In genomic region chr9:378263-378662, GRCh38 we compare ENCODE assay signal across 25 cellular contexts.
A peak's percentile ranks its signal among the peaks of the same experiment; 100 is the strongest.
DNase-seq lines count a peak whose midpoint lies in the region; ATAC-seq and TF ChIP-seq lines count a peak whose summit lies in the region.
"Had no signal": no experiment of that assay in that cellular context is flagged by ENCODE, and none has a peak within 500 bp of the region (broad histone marks: within the 10 kb centered on the region; RNA-seq: fewer than 3 reads in every experiment).

No MANE protein-coding gene starts in this region.

- H3K4me1 Mint-ChIP-seq in activated naive CD4-positive, alpha-beta T cell treated with anti-CD3 and anti-CD28 coated beads, Interleukin-2, amount 50 U/mL, for 24 hours: peaks cover 12% of the 10 kb centered on the region
- H3K4me1 Mint-ChIP-seq in activated T-helper 2 cell treated with anti-CD3 and anti-CD28 coated beads, Interferon-gamma antibody, Interleukin-2, Interleukin-4, amounts not matched to agents 10 μg/mL and 5 μg/mL and 100 μg/mL, durations not matched to agents 14 hours and 24 hours and 36 hours (ENCODE audit: low read depth): peaks cover 14% of the 10 kb centered on the region
- H3K4me1 Mint-ChIP-seq in natural killer cell: peaks cover 7 to 14% of the 10 kb centered on the region in 2 donors
- H3K4me1 Mint-ChIP-seq in stimulated activated naive CD8-positive, alpha-beta T cell treated with anti-CD3 and anti-CD28 coated beads, Interleukin-15, amount 100 ng/mL, for 72 hours: no peaks in the 10 kb centered on the region

- H3K27me3 Mint-ChIP-seq in activated naive CD4-positive, alpha-beta T cell treated with anti-CD3 and anti-CD28 coated beads, Interleukin-2, amount 50 U/mL, for 24 hours: no peaks in the 10 kb centered on the region
- no peaks in the 10 kb centered on the region for H3K27me3 Mint-ChIP-seq in activated T-helper 2 cell treated with anti-CD3 and anti-CD28 coated beads, Interferon-gamma antibody, Interleukin-2, Interleukin-4, amounts not matched to agents 10 μg/mL and 5 μg/mL and 100 μg/mL, durations not matched to agents 14 hours and 24 hours and 36 hours (ENCODE audit: low read depth)
- no peaks in the 10 kb centered on the region for H3K27me3 Mint-ChIP-seq in natural killer cell (ENCODE audit: low read depth in 2 of 2)
- no peaks in the 10 kb centered on the region for H3K27me3 Mint-ChIP-seq in stimulated activated naive CD8-positive, alpha-beta T cell treated with anti-CD3 and anti-CD28 coated beads, Interleukin-15, amount 100 ng/mL, for 72 hours

- peaks cover 4% of the 10 kb centered on the region for H3K27me3 ChIP-seq in foreskin keratinocyte
- H3K27me3 ChIP-seq: ascending aorta, neutrophil had no signal

- TF ChIP-seq CTCF in natural killer cell (IDR thresholded peaks at IDR 0.05) (no peak), foreskin keratinocyte (conservative IDR thresholded peaks at IDR 0.05) (no peak)

- H3K4me1 ChIP-seq in foreskin keratinocyte: no peaks in the 10 kb centered on the region
- H3K4me1 ChIP-seq: ascending aorta, prostate gland had no signal

- intact Hi-C loops in activated T-helper 2 cell treated with anti-CD3 and anti-CD28 coated beads, Interferon-gamma antibody, Interleukin-2, Interleukin-4, amounts not matched to agents 10 μg/mL and 5 μg/mL and 100 μg/mL, durations not matched to agents 14 hours and 24 hours and 36 hours (cut with micrococcal nuclease): no loop called here
- intact Hi-C loops in natural killer cell (cut with micrococcal nuclease): no loop called here

- no peaks in the 10 kb centered on the region for H3K9me3 Mint-ChIP-seq in activated naive CD4-positive, alpha-beta T cell treated with anti-CD3 and anti-CD28 coated beads, Interleukin-2, amount 50 U/mL, for 24 hours
- no peaks in the 10 kb centered on the region for H3K9me3 Mint-ChIP-seq in activated T-helper 2 cell treated with anti-CD3 and anti-CD28 coated beads, Interferon-gamma antibody, Interleukin-2, Interleukin-4, amounts not matched to agents 10 μg/mL and 5 μg/mL and 100 μg/mL, durations not matched to agents 14 hours and 24 hours and 36 hours
- H3K9me3 Mint-ChIP-seq in natural killer cell: no peaks in the 10 kb centered on the region
- H3K9me3 Mint-ChIP-seq in stimulated activated naive CD8-positive, alpha-beta T cell treated with anti-CD3 and anti-CD28 coated beads, Interleukin-15, amount 100 ng/mL, for 72 hours: no peaks in the 10 kb centered on the region

- no peak for DNase-seq in activated naive CD4-positive, alpha-beta T cell (lab: John Stamatoyannopoulos, UW)
- peak; percentile 10 for DNase-seq in activated T-helper 2 cell treated with anti-CD3 and anti-CD28 coated beads, Interferon-gamma antibody, Interleukin-2, Interleukin-4, amounts not matched to agents 10 μg/mL and 5 μg/mL and 100 μg/mL, durations not matched to agents 14 hours and 24 hours and 36 hours (ENCODE audit: low spot score)
- DNase-seq in natural killer cell: no peak
- no peak for DNase-seq in foreskin keratinocyte
- DNase-seq in NCI-H774 (lab: John Stamatoyannopoulos, UW): no peak
- DNase-seq in stimulated activated naive CD8-positive, alpha-beta T cell treated with anti-CD3 and anti-CD28 coated beads, Interleukin-15, amount 100 ng/mL, for 72 hours: no peak
- DNase-seq: activated gamma-delta T cell treated with Interleukin-2 at 50 U/mL for 16 hours; C1 segment of cervical spinal cord; caudate nucleus; NCI-H1105 treated with DMSO at 0.1 percent for 48 hours; NCI-H2029 treated with DMSO at 0.1 percent for 48 hours; NCI-H345; NCI-H82; stimulated activated CD4-positive, alpha-beta T cell treated with anti-CD3 and anti-CD28 coated beads, Interleukin-15, amount 100 ng/mL, for 24 hours; T-helper 9 cell; trophoblast cell had no signal

- ATAC-seq in natural killer cell: peak; percentile 43 to 54 (median 49)
- no peak for ATAC-seq in foreskin keratinocyte
- no peak for ATAC-seq in stimulated activated naive CD8-positive, alpha-beta T cell treated with anti-CD3 and anti-CD28 coated beads, Interleukin-15, amount 100 ng/mL, for 72 hours
- ATAC-seq: activated CD4-positive, CD25-positive, alpha-beta regulatory T cell treated with anti-CD3 and anti-CD28 coated beads, Interleukin-2, amount 50 U/mL, for 24 hours; HCT116; SK-N-SH treated with all-trans-retinoic acid at 6 μM for 48 hours had no signal

- H3K36me3 Mint-ChIP-seq in activated naive CD4-positive, alpha-beta T cell treated with anti-CD3 and anti-CD28 coated beads, Interleukin-2, amount 50 U/mL, for 24 hours: peaks cover 21% of the 10 kb centered on the region
- peaks cover 77% of the 10 kb centered on the region for H3K36me3 Mint-ChIP-seq in activated T-helper 2 cell treated with anti-CD3 and anti-CD28 coated beads, Interferon-gamma antibody, Interleukin-2, Interleukin-4, amounts not matched to agents 10 μg/mL and 5 μg/mL and 100 μg/mL, durations not matched to agents 14 hours and 24 hours and 36 hours (ENCODE audit: low read depth)
- H3K36me3 Mint-ChIP-seq in natural killer cell: peaks cover 25% of the 10 kb centered on the region

- peak overlapping the region; percentile 48 for H3K27ac Mint-ChIP-seq in activated naive CD4-positive, alpha-beta T cell treated with anti-CD3 and anti-CD28 coated beads, Interleukin-2, amount 50 U/mL, for 24 hours
- peak overlapping the region; percentile 46 for H3K27ac Mint-ChIP-seq in activated T-helper 2 cell treated with anti-CD3 and anti-CD28 coated beads, Interferon-gamma antibody, Interleukin-2, Interleukin-4, amounts not matched to agents 10 μg/mL and 5 μg/mL and 100 μg/mL, durations not matched to agents 14 hours and 24 hours and 36 hours
- H3K27ac Mint-ChIP-seq in natural killer cell: peak overlapping the region; percentile 50 to 61
- peak overlapping the region in 1 of 2 donors; percentile 13 for H3K27ac Mint-ChIP-seq in stimulated activated naive CD8-positive, alpha-beta T cell treated with anti-CD3 and anti-CD28 coated beads, Interleukin-15, amount 100 ng/mL, for 72 hours

- H3K9me3 ChIP-seq in KOPT-K1 (ENCODE audit: insufficient read depth, low read length, poor library complexity, severe bottlenecking): no peaks in the 10 kb centered on the region
- H3K9me3 ChIP-seq: ascending aorta, prostate gland had no signal

- no peak overlapping the region for H3K4me3 Mint-ChIP-seq in activated naive CD4-positive, alpha-beta T cell treated with anti-CD3 and anti-CD28 coated beads, Interleukin-2, amount 50 U/mL, for 24 hours
- no peak overlapping the region for H3K4me3 Mint-ChIP-seq in activated T-helper 2 cell treated with anti-CD3 and anti-CD28 coated beads, Interferon-gamma antibody, Interleukin-2, Interleukin-4, amounts not matched to agents 10 μg/mL and 5 μg/mL and 100 μg/mL, durations not matched to agents 14 hours and 24 hours and 36 hours (ENCODE audit: low read depth)
- H3K4me3 Mint-ChIP-seq in natural killer cell: no peak overlapping the region
- H3K4me3 Mint-ChIP-seq in stimulated activated naive CD8-positive, alpha-beta T cell treated with anti-CD3 and anti-CD28 coated beads, Interleukin-15, amount 100 ng/mL, for 72 hours: no peak overlapping the region

- peak overlapping the region; percentile 2 for H3K27ac ChIP-seq in KOPT-K1 (ENCODE audit: low read depth, low read length, poor library complexity, severe bottlenecking)
- H3K27ac ChIP-seq in foreskin keratinocyte: no peak overlapping the region
- H3K27ac ChIP-seq: ascending aorta, neutrophil, prostate gland, RWPE1 had no signal

- H3K36me3 ChIP-seq in KOPT-K1 (ENCODE audit: insufficient read depth, low read length): peaks cover 95% of the 10 kb centered on the region
- H3K36me3 ChIP-seq: ascending aorta, prostate gland had no signal

Comparison
In these comparisons a context has a peak if more than half of its experiments do, and no peak if none do; other contexts are left out.
1. ATAC-seq: peak in natural killer cell (3 of 3); none in foreskin keratinocyte (single experiment) and stimulated activated naive CD8-positive, alpha-beta T cell treated with anti-CD3 and anti-CD28 coated beads, Interleukin-15, amount 100 ng/mL, for 72 hours (single experiment).